In genomic region chr12:15701721-15702156, GRCh38 we compare ENCODE assay signal across 10 cellular contexts.
DNase-seq lines count a peak whose midpoint lies in the region; ATAC-seq and TF ChIP-seq lines count a peak whose summit lies in the region.
"Had no signal": no experiment of that assay in that cellular context is flagged by ENCODE, and none has a peak within 500 bp of the region (broad histone marks: within the 10 kb centered on the region; RNA-seq: fewer than 3 reads in every experiment).

No MANE protein-coding gene starts in this region.

- H3K9me2 ChIP-seq in GM23248 (ENCODE audit: insufficient read depth), result no peaks in the 10 kb centered on the region

- H2AFZ ChIP-seq in GM23248, result no peak overlapping the region

- H3K9me3 ChIP-seq in GM23248 (ENCODE audit: low read depth) (no peaks in the 10 kb centered on the region), heart right ventricle (no peaks in the 10 kb centered on the region), spleen (no peaks in the 10 kb centered on the region)

- peak overlapping the region; percentile 82 for H3K4me2 ChIP-seq in GM23248 (ENCODE audit: unreplicated experiment)

- peaks cover 3% of the 10 kb centered on the region for H3K36me3 Mint-ChIP-seq in activated T-helper 2 cell treated with anti-CD3 and anti-CD28 coated beads, Interferon-gamma antibody, Interleukin-2, Interleukin-4, amounts not matched to agents 10 μg/mL and 5 μg/mL and 100 μg/mL, durations not matched to agents 14 hours and 24 hours and 36 hours (ENCODE audit: low read depth)
- H3K36me3 Mint-ChIP-seq: activated naive CD4-positive, alpha-beta T cell treated with anti-CD3 and anti-CD28 coated beads, Interleukin-2, amount 50 U/mL, for 24 hours; naive thymus-derived CD8-positive, alpha-beta T cell had no signal

- H3K36me3 ChIP-seq in GM23248 (ENCODE audit: low read depth) (no peaks in the 10 kb centered on the region), heart right ventricle (no peaks in the 10 kb centered on the region), spleen (no peaks in the 10 kb centered on the region)

- WGBS in GM23248 (ENCODE audit: low coverage in 1 of 2, low lambda C conversion rate in 2 of 2, missing lambda C conversion rate in 2 of 2), 2 experiments, result 1% methylated on average over 3 of the region's 3 CpGs
- WGBS in heart right ventricle, 2 donors, result 43% methylated on average over 3 of the region's 3 CpGs
- 49 to 75% (median 54%) methylated on average over 3 of the region's 3 CpGs for WGBS in spleen, 5 donors
- WGBS in lower leg skin, 2 donors, result 37 to 48% methylated on average over 3 of the region's 3 CpGs

- no peaks in the 10 kb centered on the region for H3K9me3 Mint-ChIP-seq in activated T-helper 2 cell treated with anti-CD3 and anti-CD28 coated beads, Interferon-gamma antibody, Interleukin-2, Interleukin-4, amounts not matched to agents 10 μg/mL and 5 μg/mL and 100 μg/mL, durations not matched to agents 14 hours and 24 hours and 36 hours
- H3K9me3 Mint-ChIP-seq: activated naive CD4-positive, alpha-beta T cell treated with anti-CD3 and anti-CD28 coated beads, Interleukin-2, amount 50 U/mL, for 24 hours had no signal

- peaks cover 83% of the 10 kb centered on the region for H3K79me2 ChIP-seq in GM23248 (ENCODE audit: insufficient read depth)

- H3K27ac ChIP-seq in GM23248 (peak overlapping the region; percentile 72), heart right ventricle (peak overlapping the region in 9 of 10 donors; percentile 1 to 83 (median 71)), spleen (peak overlapping the region in 7 of 8 donors; percentile 3 to 78 (median 69))

- peaks cover 41% of the 10 kb centered on the region for H3K4me1 Mint-ChIP-seq in activated T-helper 2 cell treated with anti-CD3 and anti-CD28 coated beads, Interferon-gamma antibody, Interleukin-2, Interleukin-4, amounts not matched to agents 10 μg/mL and 5 μg/mL and 100 μg/mL, durations not matched to agents 14 hours and 24 hours and 36 hours (ENCODE audit: low read depth)

- no peaks in the 10 kb centered on the region for H4K20me1 ChIP-seq in GM23248 (ENCODE audit: insufficient read depth)

- peak overlapping the region; percentile 84 for H3K27ac Mint-ChIP-seq in activated T-helper 2 cell treated with anti-CD3 and anti-CD28 coated beads, Interferon-gamma antibody, Interleukin-2, Interleukin-4, amounts not matched to agents 10 μg/mL and 5 μg/mL and 100 μg/mL, durations not matched to agents 14 hours and 24 hours and 36 hours
- H3K27ac Mint-ChIP-seq: activated naive CD4-positive, alpha-beta T cell treated with anti-CD3 and anti-CD28 coated beads, Interleukin-2, amount 50 U/mL, for 24 hours; naive thymus-derived CD8-positive, alpha-beta T cell had no signal

- H3K4me3 Mint-ChIP-seq in activated T-helper 2 cell treated with anti-CD3 and anti-CD28 coated beads, Interferon-gamma antibody, Interleukin-2, Interleukin-4, amounts not matched to agents 10 μg/mL and 5 μg/mL and 100 μg/mL, durations not matched to agents 14 hours and 24 hours and 36 hours (ENCODE audit: low read depth), result no peak overlapping the region
- H3K4me3 Mint-ChIP-seq: activated naive CD4-positive, alpha-beta T cell treated with anti-CD3 and anti-CD28 coated beads, Interleukin-2, amount 50 U/mL, for 24 hours; naive thymus-derived CD8-positive, alpha-beta T cell had no signal

- no peak for TF ChIP-seq CTCF in heart right ventricle (IDR thresholded peaks at IDR 0.05)
- TF ChIP-seq CTCF in spleen (IDR thresholded peaks at IDR 0.05 in 8 of 11, conservative IDR thresholded peaks at IDR 0.05 in 3 of 11), result no peak
- TF ChIP-seq CTCF in lower leg skin (IDR thresholded peaks at IDR 0.05), result no peak

- TF ChIP-seq POLR2A in spleen (IDR thresholded peaks at IDR 0.05) (no peak), lower leg skin (IDR thresholded peaks at IDR 0.05) (no peak)

- DNase-seq in GM23248 (peak; percentile 80), heart right ventricle (no peak), spleen (no peak), NAMALWA (ENCODE audit: low spot score) (no peak), COLO668 (lab: John Stamatoyannopoulos, UW; ENCODE audit: unreplicated experiment) (no peak), lower leg skin (ENCODE audit: low spot score in 2 of 2) (no peak), middle frontal gyrus (ENCODE audit: extremely low spot score, low spot score) (no peak)
- no peak for DNase-seq in activated T-helper 2 cell treated with anti-CD3 and anti-CD28 coated beads, Interferon-gamma antibody, Interleukin-2, Interleukin-4, amounts not matched to agents 10 μg/mL and 5 μg/mL and 100 μg/mL, durations not matched to agents 14 hours and 24 hours and 36 hours (ENCODE audit: low spot score)
- DNase-seq: naive thymus-derived CD8-positive, alpha-beta T cell had no signal

- H3K27me3 ChIP-seq in GM23248 (replicated peaks; ENCODE audit: insufficient read depth) (no peaks in the 10 kb centered on the region), heart right ventricle (no peaks in the 10 kb centered on the region), spleen (replicated peaks in 1 of 7) (no peaks in the 10 kb centered on the region)

- no peaks in the 10 kb centered on the region for H3K27me3 Mint-ChIP-seq in activated T-helper 2 cell treated with anti-CD3 and anti-CD28 coated beads, Interferon-gamma antibody, Interleukin-2, Interleukin-4, amounts not matched to agents 10 μg/mL and 5 μg/mL and 100 μg/mL, durations not matched to agents 14 hours and 24 hours and 36 hours (ENCODE audit: low read depth)
- H3K27me3 Mint-ChIP-seq: activated naive CD4-positive, alpha-beta T cell treated with anti-CD3 and anti-CD28 coated beads, Interleukin-2, amount 50 U/mL, for 24 hours had no signal

- peak overlapping the region; percentile 49 for H3K9ac ChIP-seq in GM23248

- intact Hi-C loops in activated T-helper 2 cell treated with anti-CD3 and anti-CD28 coated beads, Interferon-gamma antibody, Interleukin-2, Interleukin-4, amounts not matched to agents 10 μg/mL and 5 μg/mL and 100 μg/mL, durations not matched to agents 14 hours and 24 hours and 36 hours (cut with micrococcal nuclease), result loop anchor here (2.0 to 5.0 kb wide), 6 partner anchors 86 to 257 kb away; partner anchors contain the start of gene EPS8
- intact Hi-C loops in heart right ventricle (cut with DNase I) (loop anchor here in 1 of 10 donors (5.0 kb wide), 1 partner anchor 104 kb away; no protein-coding TSS in a partner anchor), spleen (cut with DNase I; ENCODE audit: low total_unique reads) (no loop called here), lower leg skin (cut with DNase I; ENCODE audit: low total_unique reads) (no loop called here)

- H3K4me3 ChIP-seq in GM23248, result peak overlapping the region; percentile 48
- peak overlapping the region in 1 of 10 donors; percentile 5 for H3K4me3 ChIP-seq in heart right ventricle
- no peak overlapping the region for H3K4me3 ChIP-seq in spleen
- H3K4me3 ChIP-seq in lower leg skin (ENCODE audit: low read depth, poor library complexity, severe bottlenecking), result no peak overlapping the region

- peaks cover 54% of the 10 kb centered on the region for H3F3A ChIP-seq in GM23248 (ENCODE audit: insufficient read depth)

- H3K4me1 ChIP-seq in GM23248 (ENCODE audit: insufficient read depth) (peaks cover 60% of the 10 kb centered on the region), heart right ventricle (peaks cover 0 to 89% (median 64%) of the 10 kb centered on the region in 9 donors), spleen (peaks cover 0 to 49% (median 6%) of the 10 kb centered on the region in 6 donors)

- peak in 7 of 8 donors; percentile 16 to 60 (median 39) for ATAC-seq in heart right ventricle
- ATAC-seq: naive thymus-derived CD8-positive, alpha-beta T cell had no signal

- in situ Hi-C loops in GM23248 (cut with MboI), result no loop called here
